1 cellular context compared by ENCODE assay signal in genomic region chr9:6008169-6008979, GRCh38.
TF ChIP-seq lines count a peak whose summit lies in the region.

No MANE protein-coding gene starts in this region.

TF ChIP-seq in HepG2, 621 proteins besides CTCF, POLR2A, EP300 and RAD21 (continued from another document and continues in another):
- TF ChIP-seq ATF7 (IDR thresholded peaks at IDR 0.05) (peak; percentile 51; the same call in 1 of the 2 replicates), ATF7 (CRISPR knock-in tag; IDR thresholded peaks at IDR 0.05) (no peak), CEBPB (IDR thresholded peaks at IDR 0.05; ENCODE audit: borderline replicate concordance, low read depth, low read length) (peak; percentile 85), SALL1 (CRISPR knock-in tag; IDR thresholded peaks at IDR 0.05) (0 out of 2 replicates have a peak, but pooled peaks have one; percentile 47), KDM2A (CRISPR knock-in tag; IDR thresholded peaks at IDR 0.05; ENCODE audit: borderline replicate concordance, low read depth) (peak; percentile 72; the same call in 1 of the 2 replicates), KMT2B (CRISPR knock-in tag; IDR thresholded peaks at IDR 0.05) (peak; percentile 77), RERE (CRISPR knock-in tag; IDR thresholded peaks at IDR 0.05; ENCODE audit: low read depth) (0 out of 2 replicates have a peak, but pooled peaks have one; percentile 22), SP5 (CRISPR knock-in tag; IDR thresholded peaks at IDR 0.05; ENCODE audit: borderline replicate concordance, low read depth) (peak; percentile 81; the same call in 1 of the 2 replicates), SAFB2 (CRISPR knock-in tag; IDR thresholded peaks at IDR 0.05; ENCODE audit: borderline replicate concordance, low read depth) (no peak), MAZ (IDR thresholded peaks at IDR 0.05; ENCODE audit: borderline replicate concordance, low read depth, low read length) (peak; percentile 59; the same call in 1 of the 2 replicates), MAZ (CRISPR knock-in tag; IDR thresholded peaks at IDR 0.05; ENCODE audit: low read depth) (no peak; the same call in 1 of the 2 replicates), HDAC1 (CRISPR knock-in tag; IDR thresholded peaks at IDR 0.05) (0 out of 2 replicates have a peak, but pooled peaks have one; percentile 8), ZNF335 (CRISPR knock-in tag; IDR thresholded peaks at IDR 0.05) (peak; percentile 70), GRHL1 (CRISPR knock-in tag; conservative IDR thresholded peaks at IDR 0.05) (no peak), HCFC1 (IDR thresholded peaks at IDR 0.05; ENCODE audit: low read depth, low read length) (peak; percentile 48), ARNTL (CRISPR knock-in tag; IDR thresholded peaks at IDR 0.05) (no peak), KLF6 (CRISPR knock-in tag; IDR thresholded peaks at IDR 0.05) (0 out of 2 replicates have a peak, but pooled peaks have one; percentile 16), POLR2G (IDR thresholded peaks at IDR 0.05; ENCODE audit: low read depth, low read length) (peak; percentile 75), MXI1 (IDR thresholded peaks at IDR 0.05; ENCODE audit: borderline replicate concordance, low read depth, low read length) (no peak), RXRB (CRISPR knock-in tag; IDR thresholded peaks at IDR 0.05; ENCODE audit: borderline replicate concordance) (peak; percentile 19; the same call in 1 of the 2 replicates), NR1H2 (CRISPR knock-in tag; IDR thresholded peaks at IDR 0.05; ENCODE audit: borderline replicate concordance, low read depth) (no peak), SMAD3 (CRISPR knock-in tag; IDR thresholded peaks at IDR 0.05) (peak; percentile 7; the same call in 1 of the 2 replicates), HNRNPK (IDR thresholded peaks at IDR 0.05; ENCODE audit: low read depth, low read length, poor library complexity, severe bottlenecking) (peak; percentile 59), ATF1 (CRISPR knock-in tag; IDR thresholded peaks at IDR 0.05) (peak; percentile 92), FIP1L1 (IDR thresholded peaks at IDR 0.05; ENCODE audit: borderline replicate concordance, insufficient read depth, low read depth, low read length) (no peak), CREM (IDR thresholded peaks at IDR 0.05) (peak; percentile 90), CREM (CRISPR knock-in tag; IDR thresholded peaks at IDR 0.05) (peak; percentile 49; the same call in 1 of the 2 replicates), RBFOX2 (IDR thresholded peaks at IDR 0.05; ENCODE audit: low read depth, low read length) (peak; percentile 61), ZMYM4 (CRISPR knock-in tag; IDR thresholded peaks at IDR 0.05) (peak; percentile 60), ZFP90 (CRISPR knock-in tag; IDR thresholded peaks at IDR 0.05; ENCODE audit: borderline replicate concordance) (0 out of 2 replicates have a peak, but pooled peaks have one; percentile 10)
- TF ChIP-seq, protein P1, sequence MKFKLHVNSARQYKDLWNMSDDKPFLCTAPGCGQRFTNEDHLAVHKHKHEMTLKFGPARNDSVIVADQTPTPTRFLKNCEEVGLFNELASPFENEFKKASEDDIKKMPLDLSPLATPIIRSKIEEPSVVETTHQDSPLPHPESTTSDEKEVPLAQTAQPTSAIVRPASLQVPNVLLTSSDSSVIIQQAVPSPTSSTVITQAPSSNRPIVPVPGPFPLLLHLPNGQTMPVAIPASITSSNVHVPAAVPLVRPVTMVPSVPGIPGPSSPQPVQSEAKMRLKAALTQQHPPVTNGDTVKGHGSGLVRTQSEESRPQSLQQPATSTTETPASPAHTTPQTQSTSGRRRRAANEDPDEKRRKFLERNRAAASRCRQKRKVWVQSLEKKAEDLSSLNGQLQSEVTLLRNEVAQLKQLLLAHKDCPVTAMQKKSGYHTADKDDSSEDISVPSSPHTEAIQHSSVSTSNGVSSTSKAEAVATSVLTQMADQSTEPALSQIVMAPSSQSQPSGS (CRISPR knock-in tag; IDR thresholded peaks at IDR 0.05): peak; percentile 27; the same call in 1 of the 2 replicates
- TF ChIP-seq, protein P2, sequence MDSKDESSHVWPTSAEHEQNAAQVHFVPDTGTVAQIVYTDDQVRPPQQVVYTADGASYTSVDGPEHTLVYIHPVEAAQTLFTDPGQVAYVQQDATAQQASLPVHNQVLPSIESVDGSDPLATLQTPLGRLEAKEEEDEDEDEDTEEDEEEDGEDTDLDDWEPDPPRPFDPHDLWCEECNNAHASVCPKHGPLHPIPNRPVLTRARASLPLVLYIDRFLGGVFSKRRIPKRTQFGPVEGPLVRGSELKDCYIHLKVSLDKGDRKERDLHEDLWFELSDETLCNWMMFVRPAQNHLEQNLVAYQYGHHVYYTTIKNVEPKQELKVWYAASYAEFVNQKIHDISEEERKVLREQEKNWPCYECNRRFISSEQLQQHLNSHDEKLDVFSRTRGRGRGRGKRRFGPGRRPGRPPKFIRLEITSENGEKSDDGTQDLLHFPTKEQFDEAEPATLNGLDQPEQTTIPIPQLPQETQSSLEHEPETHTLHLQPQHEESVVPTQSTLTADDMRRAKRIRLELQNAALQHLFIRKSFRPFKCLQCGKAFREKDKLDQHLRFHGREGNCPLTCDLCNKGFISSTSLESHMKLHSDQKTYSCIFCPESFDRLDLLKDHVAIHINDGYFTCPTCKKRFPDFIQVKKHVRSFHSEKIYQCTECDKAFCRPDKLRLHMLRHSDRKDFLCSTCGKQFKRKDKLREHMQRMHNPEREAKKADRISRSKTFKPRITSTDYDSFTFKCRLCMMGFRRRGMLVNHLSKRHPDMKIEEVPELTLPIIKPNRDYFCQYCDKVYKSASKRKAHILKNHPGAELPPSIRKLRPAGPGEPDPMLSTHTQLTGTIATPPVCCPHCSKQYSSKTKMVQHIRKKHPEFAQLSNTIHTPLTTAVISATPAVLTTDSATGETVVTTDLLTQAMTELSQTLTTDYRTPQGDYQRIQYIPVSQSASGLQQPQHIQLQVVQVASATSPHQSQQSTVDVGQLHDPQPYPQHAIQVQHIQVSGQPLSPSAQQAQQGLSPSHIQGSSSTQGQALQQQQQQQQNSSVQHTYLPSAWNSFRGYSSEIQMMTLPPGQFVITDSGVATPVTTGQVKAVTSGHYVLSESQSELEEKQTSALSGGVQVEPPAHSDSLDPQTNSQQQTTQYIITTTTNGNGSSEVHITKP (CRISPR knock-in tag; IDR thresholded peaks at IDR 0.05; ENCODE audit: low read depth): 0 out of 2 replicates have a peak, but pooled peaks have one; percentile 30
- TF ChIP-seq, protein P3, sequence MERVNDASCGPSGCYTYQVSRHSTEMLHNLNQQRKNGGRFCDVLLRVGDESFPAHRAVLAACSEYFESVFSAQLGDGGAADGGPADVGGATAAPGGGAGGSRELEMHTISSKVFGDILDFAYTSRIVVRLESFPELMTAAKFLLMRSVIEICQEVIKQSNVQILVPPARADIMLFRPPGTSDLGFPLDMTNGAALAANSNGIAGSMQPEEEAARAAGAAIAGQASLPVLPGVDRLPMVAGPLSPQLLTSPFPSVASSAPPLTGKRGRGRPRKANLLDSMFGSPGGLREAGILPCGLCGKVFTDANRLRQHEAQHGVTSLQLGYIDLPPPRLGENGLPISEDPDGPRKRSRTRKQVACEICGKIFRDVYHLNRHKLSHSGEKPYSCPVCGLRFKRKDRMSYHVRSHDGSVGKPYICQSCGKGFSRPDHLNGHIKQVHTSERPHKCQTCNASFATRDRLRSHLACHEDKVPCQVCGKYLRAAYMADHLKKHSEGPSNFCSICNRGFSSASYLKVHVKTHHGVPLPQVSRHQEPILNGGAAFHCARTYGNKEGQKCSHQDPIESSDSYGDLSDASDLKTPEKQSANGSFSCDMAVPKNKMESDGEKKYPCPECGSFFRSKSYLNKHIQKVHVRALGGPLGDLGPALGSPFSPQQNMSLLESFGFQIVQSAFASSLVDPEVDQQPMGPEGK (CRISPR knock-in tag; IDR thresholded peaks at IDR 0.05): peak; percentile 94
- TF ChIP-seq, protein P4, sequence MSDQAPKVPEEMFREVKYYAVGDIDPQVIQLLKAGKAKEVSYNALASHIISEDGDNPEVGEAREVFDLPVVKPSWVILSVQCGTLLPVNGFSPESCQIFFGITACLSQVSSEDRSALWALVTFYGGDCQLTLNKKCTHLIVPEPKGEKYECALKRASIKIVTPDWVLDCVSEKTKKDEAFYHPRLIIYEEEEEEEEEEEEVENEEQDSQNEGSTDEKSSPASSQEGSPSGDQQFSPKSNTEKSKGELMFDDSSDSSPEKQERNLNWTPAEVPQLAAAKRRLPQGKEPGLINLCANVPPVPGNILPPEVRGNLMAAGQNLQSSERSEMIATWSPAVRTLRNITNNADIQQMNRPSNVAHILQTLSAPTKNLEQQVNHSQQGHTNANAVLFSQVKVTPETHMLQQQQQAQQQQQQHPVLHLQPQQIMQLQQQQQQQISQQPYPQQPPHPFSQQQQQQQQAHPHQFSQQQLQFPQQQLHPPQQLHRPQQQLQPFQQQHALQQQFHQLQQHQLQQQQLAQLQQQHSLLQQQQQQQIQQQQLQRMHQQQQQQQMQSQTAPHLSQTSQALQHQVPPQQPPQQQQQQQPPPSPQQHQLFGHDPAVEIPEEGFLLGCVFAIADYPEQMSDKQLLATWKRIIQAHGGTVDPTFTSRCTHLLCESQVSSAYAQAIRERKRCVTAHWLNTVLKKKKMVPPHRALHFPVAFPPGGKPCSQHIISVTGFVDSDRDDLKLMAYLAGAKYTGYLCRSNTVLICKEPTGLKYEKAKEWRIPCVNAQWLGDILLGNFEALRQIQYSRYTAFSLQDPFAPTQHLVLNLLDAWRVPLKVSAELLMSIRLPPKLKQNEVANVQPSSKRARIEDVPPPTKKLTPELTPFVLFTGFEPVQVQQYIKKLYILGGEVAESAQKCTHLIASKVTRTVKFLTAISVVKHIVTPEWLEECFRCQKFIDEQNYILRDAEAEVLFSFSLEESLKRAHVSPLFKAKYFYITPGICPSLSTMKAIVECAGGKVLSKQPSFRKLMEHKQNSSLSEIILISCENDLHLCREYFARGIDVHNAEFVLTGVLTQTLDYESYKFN (CRISPR knock-in tag; conservative IDR thresholded peaks at IDR 0.05): peak; percentile 37; the same call in 1 of the 2 replicates
- TF ChIP-seq, protein P5, sequence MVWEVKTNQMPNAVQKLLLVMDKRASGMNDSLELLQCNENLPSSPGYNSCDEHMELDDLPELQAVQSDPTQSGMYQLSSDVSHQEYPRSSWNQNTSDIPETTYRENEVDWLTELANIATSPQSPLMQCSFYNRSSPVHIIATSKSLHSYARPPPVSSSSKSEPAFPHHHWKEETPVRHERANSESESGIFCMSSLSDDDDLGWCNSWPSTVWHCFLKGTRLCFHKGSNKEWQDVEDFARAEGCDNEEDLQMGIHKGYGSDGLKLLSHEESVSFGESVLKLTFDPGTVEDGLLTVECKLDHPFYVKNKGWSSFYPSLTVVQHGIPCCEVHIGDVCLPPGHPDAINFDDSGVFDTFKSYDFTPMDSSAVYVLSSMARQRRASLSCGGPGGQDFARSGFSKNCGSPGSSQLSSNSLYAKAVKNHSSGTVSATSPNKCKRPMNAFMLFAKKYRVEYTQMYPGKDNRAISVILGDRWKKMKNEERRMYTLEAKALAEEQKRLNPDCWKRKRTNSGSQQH (CRISPR knock-in tag; IDR thresholded peaks at IDR 0.05; ENCODE audit: low read depth): peak; percentile 42; the same call in 1 of the 2 replicates
